ENCODE assay signal across 24 cellular contexts in the genomic region with DNA sequence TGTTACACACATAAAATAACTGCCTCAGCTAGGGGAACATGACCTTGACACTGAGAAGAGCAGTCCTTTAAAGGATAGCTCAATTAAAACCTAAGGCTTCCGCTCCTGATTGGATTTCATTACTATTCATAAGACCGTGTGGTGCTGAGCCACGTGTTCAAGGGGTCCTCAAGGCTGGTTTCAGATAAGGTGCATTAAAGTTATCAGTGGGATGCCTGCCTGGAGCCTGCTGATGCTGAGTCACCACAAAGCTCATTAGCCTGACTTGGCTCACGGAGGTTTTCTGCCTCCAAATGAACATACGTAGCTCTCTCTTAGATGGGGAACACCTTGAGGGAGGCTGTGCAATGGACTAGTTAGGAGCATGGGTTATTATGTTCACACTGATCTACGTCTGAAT.
DNase-seq lines count a peak whose midpoint lies in the region; ATAC-seq, FAIRE-seq and TF ChIP-seq lines count a peak whose summit lies in the region.
"Had no signal": no experiment of that assay in that cellular context is flagged by ENCODE, and none has a peak within 500 bp of the region (broad histone marks: within the 10 kb centered on the region; RNA-seq: fewer than 3 reads in every experiment).

No MANE protein-coding gene starts in this region.

- CTCF ChIA-PET in HEK293 (lab: Yijun Ruan, JAX) = no interaction called here

- TF ChIP-seq CTCF in BE2C (IDR thresholded peaks at IDR 0.05; ENCODE audit: low read depth, low read length) (no peak), HEK293 (tag by site-specific recombination; IDR thresholded peaks at IDR 0.05) (no peak), astrocyte (IDR thresholded peaks at IDR 0.05; ENCODE audit: insufficient read depth, low read depth, low read length) (no peak), osteoblast (IDR thresholded peaks at IDR 0.05; ENCODE audit: extremely low read depth, low read depth, low read length) (no peak)

- no peak overlapping the region for H3K27ac Mint-ChIP-seq in astrocyte (ENCODE audit: unreplicated experiment)
- H3K27ac Mint-ChIP-seq: activated T-cell treated with anti-CD3 and anti-CD28 coated beads, Interleukin-2, amount 50 U/mL, for 24 hours; CD4-positive, alpha-beta memory T cell; stimulated activated naive B cell treated with anti-CD40 and anti-IgM and Interleukin-4, amounts not matched to agents 10 μg/mL and 1 μg/mL and 100 μg/mL, for 72 hours had no signal

- H3K9me3 ChIP-seq in BE2C = no peaks in the 10 kb centered on the region; the same call in 1 of the 2 replicates
- no peaks in the 10 kb centered on the region for H3K9me3 ChIP-seq in HEK293 (ENCODE audit: control insufficient read depth, insufficient read depth, low read depth, low read length)
- no peaks in the 10 kb centered on the region for H3K9me3 ChIP-seq in astrocyte (ENCODE audit: insufficient read depth, low read depth, low read length)
- no peaks in the 10 kb centered on the region for H3K9me3 ChIP-seq in osteoblast (ENCODE audit: low read depth, low read length)
- H3K9me3 ChIP-seq in effector memory CD4-positive, alpha-beta T cell (ENCODE audit: control insufficient read depth, low read length) = no peaks in the 10 kb centered on the region
- H3K9me3 ChIP-seq: adrenal gland, vagina had no signal

- H2AFZ ChIP-seq in astrocyte (ENCODE audit: low read depth, low read length) (no peak overlapping the region), osteoblast (ENCODE audit: low read length) (no peak overlapping the region)

- no peak overlapping the region for H3K9ac ChIP-seq in astrocyte (ENCODE audit: low read length)

- no peak overlapping the region for H3K4me2 ChIP-seq in astrocyte (ENCODE audit: low read length)
- H3K4me2 ChIP-seq in osteoblast (ENCODE audit: insufficient read depth, low read length) = no peak overlapping the region

- POLR2A ChIA-PET in HEK293 (lab: Yijun Ruan, JAX) = no interaction called here

- H3K4me1 Mint-ChIP-seq in astrocyte (ENCODE audit: low read depth, unreplicated experiment) = peaks cover 17% of the 10 kb centered on the region
- H3K4me1 Mint-ChIP-seq: CD4-positive, alpha-beta memory T cell; stimulated activated naive B cell treated with anti-CD40 and anti-IgM and Interleukin-4, amounts not matched to agents 10 μg/mL and 1 μg/mL and 100 μg/mL, for 72 hours had no signal

- H3K4me3 ChIP-seq in BE2C (ENCODE audit: low read depth, low read length) (no peak overlapping the region), HEK293 (ENCODE audit: low read depth, low read length) (no peak overlapping the region), astrocyte (ENCODE audit: insufficient read depth, low read depth, low read length) (no peak overlapping the region), osteoblast (ENCODE audit: insufficient read depth, low read length) (no peak overlapping the region)
- H3K4me3 ChIP-seq in effector memory CD4-positive, alpha-beta T cell (ENCODE audit: insufficient read depth, low read depth, low read length, poor library complexity, severe bottlenecking) = no peak overlapping the region
- H3K4me3 ChIP-seq: adrenal gland, cardiac muscle cell, skin epidermis, vagina had no signal

- H3K4me1 ChIP-seq in BE2C (peaks cover 37% of the 10 kb centered on the region), HEK293 (ENCODE audit: control insufficient read depth, insufficient read depth, low read length) (no peaks in the 10 kb centered on the region), astrocyte (ENCODE audit: insufficient read depth, low read length) (no peaks in the 10 kb centered on the region), osteoblast (ENCODE audit: insufficient read depth, low read length) (no peaks in the 10 kb centered on the region)
- no peaks in the 10 kb centered on the region for H3K4me1 ChIP-seq in effector memory CD4-positive, alpha-beta T cell (ENCODE audit: control insufficient read depth, insufficient read depth, low read length, poor library complexity, severe bottlenecking)
- H3K4me1 ChIP-seq: adrenal gland, vagina had no signal

- H3K79me2 ChIP-seq in astrocyte (ENCODE audit: insufficient read depth, low read length) (no peaks in the 10 kb centered on the region), osteoblast (ENCODE audit: insufficient read depth, low read length) (no peaks in the 10 kb centered on the region)

- H3K27me3 Mint-ChIP-seq in astrocyte (ENCODE audit: low read depth, unreplicated experiment) = no peaks in the 10 kb centered on the region
- H3K27me3 Mint-ChIP-seq: activated T-cell treated with anti-CD3 and anti-CD28 coated beads, Interleukin-2, amount 50 U/mL, for 24 hours; CD4-positive, alpha-beta memory T cell; stimulated activated naive B cell treated with anti-CD40 and anti-IgM and Interleukin-4, amounts not matched to agents 10 μg/mL and 1 μg/mL and 100 μg/mL, for 72 hours had no signal

- peak; percentile 65 for DNase-seq in BE2C
- DNase-seq in astrocyte (ENCODE audit: low read depth) = no peak
- peak; percentile 29 for DNase-seq in iris pigment epithelial cell (ENCODE audit: low read depth)
- no peak for DNase-seq in osteoblast (ENCODE audit: insufficient read length, low spot score, missing footprints)
- DNase-seq in NCI-H1417 (lab: John Stamatoyannopoulos, UW) = no peak
- no peak for DNase-seq in effector memory CD4-positive, alpha-beta T cell
- DNase-seq: activated CD8-positive, alpha-beta memory T cell treated with anti-CD3 and anti-CD28 coated beads for 24 hours; activated naive CD4-positive, alpha-beta T cell; activated T-cell treated with anti-CD3 and anti-CD28 coated beads, Interleukin-2, amount 50 U/mL, for 24 hours; adrenal gland; CD4-positive, alpha-beta memory T cell; DMS 273 treated with DMSO at 0.1 percent for 48 hours; NCI-H1417 treated with DMSO at 0.1 percent for 48 hours; NCI-H2107; NCI-H524 treated with DMSO at 0.1 percent for 48 hours; SHP77 treated with DMSO at 0.1 percent for 48 hours; stimulated activated CD4-positive, alpha-beta T cell treated with anti-CD3 and anti-CD28 coated beads, Interleukin-2, amount 100 ng/mL, for 48 hours; stimulated activated naive B cell treated with anti-CD40 and anti-IgM and Interleukin-4, amounts not matched to agents 10 μg/mL and 1 μg/mL and 100 μg/mL, for 72 hours had no signal

- H3K36me3 ChIP-seq in BE2C (no peaks in the 10 kb centered on the region; the same call in 1 of the 2 replicates), HEK293 (ENCODE audit: control insufficient read depth in 2 of 2, insufficient read depth in 1 of 2, low read length in 2 of 2) (no peaks in the 10 kb centered on the region), astrocyte (ENCODE audit: insufficient read depth, low read length) (no peaks in the 10 kb centered on the region), osteoblast (ENCODE audit: insufficient read depth, low read length) (no peaks in the 10 kb centered on the region)
- H3K36me3 ChIP-seq in effector memory CD4-positive, alpha-beta T cell (ENCODE audit: control insufficient read depth, insufficient read depth, low read length) = no peaks in the 10 kb centered on the region
- H3K36me3 ChIP-seq: adrenal gland, cardiac muscle cell, vagina had no signal

- H3K36me3 Mint-ChIP-seq in astrocyte (ENCODE audit: low read depth, unreplicated experiment) = no peaks in the 10 kb centered on the region
- H3K36me3 Mint-ChIP-seq: CD4-positive, alpha-beta memory T cell; stimulated activated naive B cell treated with anti-CD40 and anti-IgM and Interleukin-4, amounts not matched to agents 10 μg/mL and 1 μg/mL and 100 μg/mL, for 72 hours had no signal

- H3K27ac ChIP-seq in HEK293 (ENCODE audit: extremely low read depth, low read depth, low read length) (no peak overlapping the region), astrocyte (ENCODE audit: low read depth, low read length) (peak overlapping the region; percentile 34), osteoblast (ENCODE audit: low read depth, low read length) (no peak overlapping the region)
- H3K27ac ChIP-seq in effector memory CD4-positive, alpha-beta T cell (ENCODE audit: insufficient read depth, low read length, poor library complexity, severe bottlenecking) = no peak overlapping the region
- H3K27ac ChIP-seq: adrenal gland, cardiac muscle cell, skin epidermis, vagina had no signal

- no peak overlapping the region for H3K4me3 Mint-ChIP-seq in astrocyte (ENCODE audit: unreplicated experiment)
- H3K4me3 Mint-ChIP-seq: activated T-cell treated with anti-CD3 and anti-CD28 coated beads, Interleukin-2, amount 50 U/mL, for 24 hours; CD4-positive, alpha-beta memory T cell; stimulated activated naive B cell treated with anti-CD40 and anti-IgM and Interleukin-4, amounts not matched to agents 10 μg/mL and 1 μg/mL and 100 μg/mL, for 72 hours had no signal

- H4K20me1 ChIP-seq in astrocyte (ENCODE audit: insufficient read depth, low read length) (no peaks in the 10 kb centered on the region), osteoblast (ENCODE audit: insufficient read depth, low read length) (no peaks in the 10 kb centered on the region)

- no peaks in the 10 kb centered on the region for H3K27me3 ChIP-seq in BE2C
- no peaks in the 10 kb centered on the region for H3K27me3 ChIP-seq in astrocyte (ENCODE audit: insufficient read depth, low read length)
- no peaks in the 10 kb centered on the region for H3K27me3 ChIP-seq in osteoblast (ENCODE audit: insufficient read depth, low read length)
- H3K27me3 ChIP-seq in effector memory CD4-positive, alpha-beta T cell (replicated peaks; ENCODE audit: control insufficient read depth, insufficient read depth, low read length, poor library complexity, severe bottlenecking) = no peaks in the 10 kb centered on the region
- H3K27me3 ChIP-seq: adrenal gland, cardiac muscle cell, vagina had no signal

- no peak for ATAC-seq in HG03521 (IDR thresholded peaks at IDR 0.05; ENCODE audit: unreplicated experiment)
- ATAC-seq: HepG2; stimulated activated naive B cell treated with anti-CD40 and anti-IgM and Interleukin-4, amounts not matched to agents 10 μg/mL and 1 μg/mL and 100 μg/mL, for 72 hours had no signal

- FAIRE-seq in astrocyte (lab: Jason Lieb, UNC) = no peak
- FAIRE-seq: HepG2 had no signal

- no peaks in the 10 kb centered on the region for H3K9me3 Mint-ChIP-seq in astrocyte (ENCODE audit: unreplicated experiment)

TF ChIP-seq in HEK293, 187 proteins besides CTCF, POLR2A, EP300 and RAD21:
- TF ChIP-seq, protein P1, sequence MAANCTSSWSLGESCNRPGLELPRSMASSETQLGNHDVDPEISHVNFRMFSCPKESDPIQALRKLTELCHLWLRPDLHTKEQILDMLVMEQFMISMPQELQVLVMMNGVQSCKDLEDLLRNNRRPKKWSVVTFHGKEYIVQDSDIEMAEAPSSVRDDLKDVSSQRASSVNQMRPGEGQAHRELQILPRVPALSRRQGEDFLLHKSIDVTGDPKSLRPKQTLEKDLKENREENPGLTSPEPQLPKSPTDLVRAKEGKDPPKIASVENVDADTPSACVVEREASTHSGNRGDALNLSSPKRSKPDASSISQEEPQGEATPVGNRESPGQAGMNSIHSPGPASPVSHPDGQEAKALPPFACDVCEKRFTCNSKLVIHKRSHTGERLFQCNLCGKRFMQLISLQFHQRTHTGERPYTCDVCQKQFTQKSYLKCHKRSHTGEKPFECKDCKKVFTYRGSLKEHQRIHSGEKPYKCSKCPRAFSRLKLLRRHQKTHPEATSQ (tag by site-specific recombination; IDR thresholded peaks at IDR 0.05) = no peak
- TF ChIP-seq TRIM28 (IDR thresholded peaks at IDR 0.05; ENCODE audit: borderline replicate concordance, low read length) (peak; percentile 69; the same call in 1 of the 2 replicates), ZBTB21 (tag by site-specific recombination; IDR thresholded peaks at IDR 0.05) (no peak), ZNF184 (tag by site-specific recombination; IDR thresholded peaks at IDR 0.05) (no peak)

Comparison
In these comparisons a context has a peak if more than half of its experiments do, and no peak if none do; other contexts are left out.
1. DNase-seq: peak in BE2C (single experiment) and iris pigment epithelial cell (single experiment); none in astrocyte (single experiment), osteoblast (single experiment), NCI-H1417 (0 of 3) and effector memory CD4-positive, alpha-beta T cell (0 of 3).